In the genomic region with DNA sequence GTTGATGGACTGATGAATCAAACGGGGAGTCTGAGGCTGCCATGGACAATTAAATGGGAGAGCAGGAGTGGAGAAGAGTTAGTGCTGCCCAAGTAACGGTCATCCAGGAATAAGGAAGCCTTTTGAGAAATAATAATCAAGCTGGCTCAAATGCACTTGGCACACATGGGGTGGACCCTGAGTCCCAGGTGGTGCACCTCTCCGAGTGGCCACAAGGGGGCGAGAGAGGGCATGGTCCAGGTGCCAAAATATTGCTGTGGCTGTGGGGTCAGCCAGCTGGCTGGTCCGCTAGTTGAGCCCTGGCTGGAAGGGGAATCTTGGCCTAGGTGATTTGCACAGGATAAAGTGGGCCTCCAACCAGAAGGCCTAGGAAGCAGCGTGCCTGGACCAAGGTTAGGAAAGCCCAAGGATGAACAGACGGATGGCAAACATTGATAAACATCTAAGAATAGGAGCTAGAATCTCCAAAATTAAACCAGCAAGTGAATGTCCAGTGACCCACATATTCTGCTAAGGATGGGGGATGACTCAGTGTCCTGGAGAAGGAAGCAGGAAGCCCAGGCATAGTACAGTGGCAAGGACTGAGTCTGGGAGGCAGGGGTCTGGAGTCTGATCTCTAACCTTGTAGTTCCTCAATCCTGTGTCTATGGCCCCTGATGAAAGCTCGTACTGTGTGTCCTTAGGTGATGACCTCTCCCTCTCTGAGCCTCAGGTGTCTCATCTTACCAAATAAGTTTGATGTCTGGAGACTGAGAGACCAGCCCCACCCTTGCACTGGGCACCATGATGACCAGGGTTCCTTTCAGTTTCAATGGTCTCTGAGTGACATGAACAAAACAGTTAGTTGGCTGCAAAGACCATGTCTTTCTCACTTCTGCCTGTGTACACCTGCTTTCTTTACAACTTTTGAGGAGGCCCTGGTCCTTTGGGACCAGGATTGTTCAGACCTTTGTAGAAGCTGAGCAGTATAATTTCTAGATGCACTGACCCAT, we compare ENCODE assay signal across 8 cellular contexts. TPM values are rescaled to one million over a fixed set of nuclear protein-coding genes. Genes with fewer than 3 reads are reported as not detected.
DNase-seq lines count a peak whose midpoint lies in the region; ATAC-seq and TF ChIP-seq lines count a peak whose summit lies in the region.

No MANE protein-coding gene starts in this region.

- H3K36me3 ChIP-seq in effector memory CD4-positive, alpha-beta T cell (ENCODE audit: control insufficient read depth, insufficient read depth, low read length): no peaks in the 10 kb centered on the region

- no peaks in the 10 kb centered on the region for H3K4me1 ChIP-seq in effector memory CD4-positive, alpha-beta T cell (ENCODE audit: control insufficient read depth, insufficient read depth, low read length, poor library complexity, severe bottlenecking)

- DNase-seq in COLO829 (ENCODE audit: low spot score) (peak; percentile 70), GM20000 (ENCODE audit: low spot score) (peak; percentile 79), NCI-H1092 treated with DMSO at 0.1 percent for 48 hours (lab: John Stamatoyannopoulos, UW) (peak; percentile 73), myocyte (ENCODE audit: low read depth) (peak; percentile 70), foreskin melanocyte (no peak)
- peak; percentile 79 for DNase-seq in activated CD4-positive, alpha-beta memory T cell treated with anti-CD3 and anti-CD28 coated beads for 36 hours
- peak; percentile 28 to 55 (median 29) for DNase-seq in effector memory CD4-positive, alpha-beta T cell
- peak; percentile 78 to 89 for DNase-seq in stimulated activated effector memory CD8-positive, alpha-beta T cell treated with anti-CD3 and anti-CD28 coated beads, Interleukin-12 subunit alpha, Interleukin-12 subunit beta, amount 100 ng/mL, for 72 hours (ENCODE audit: low spot score in 2 of 2)

- no peak overlapping the region for H3K27ac Mint-ChIP-seq in activated CD4-positive, alpha-beta memory T cell treated with anti-CD3 and anti-CD28 coated beads for 36 hours
- no peak overlapping the region for H3K27ac Mint-ChIP-seq in stimulated activated effector memory CD8-positive, alpha-beta T cell treated with anti-CD3 and anti-CD28 coated beads, Interleukin-12 subunit alpha, Interleukin-12 subunit beta, amount 100 ng/mL, for 72 hours

- peaks cover 9% of the 10 kb centered on the region for H3K27me3 Mint-ChIP-seq in activated CD4-positive, alpha-beta memory T cell treated with anti-CD3 and anti-CD28 coated beads for 36 hours

- no peaks in the 10 kb centered on the region for H3K4me1 Mint-ChIP-seq in activated CD4-positive, alpha-beta memory T cell treated with anti-CD3 and anti-CD28 coated beads for 36 hours (ENCODE audit: low read depth)
- H3K4me1 Mint-ChIP-seq in stimulated activated effector memory CD8-positive, alpha-beta T cell treated with anti-CD3 and anti-CD28 coated beads, Interleukin-12 subunit alpha, Interleukin-12 subunit beta, amount 100 ng/mL, for 72 hours: peaks cover 6% of the 10 kb centered on the region

- peak; percentile 96 for TF ChIP-seq CTCF in GM20000 (IDR thresholded peaks at IDR 0.05; ENCODE audit: extremely low read depth, missing control alignments)

- H3K9me3 Mint-ChIP-seq in activated CD4-positive, alpha-beta memory T cell treated with anti-CD3 and anti-CD28 coated beads for 36 hours: no peaks in the 10 kb centered on the region
- no peaks in the 10 kb centered on the region for H3K9me3 Mint-ChIP-seq in stimulated activated effector memory CD8-positive, alpha-beta T cell treated with anti-CD3 and anti-CD28 coated beads, Interleukin-12 subunit alpha, Interleukin-12 subunit beta, amount 100 ng/mL, for 72 hours

- ATAC-seq in stimulated activated effector memory CD8-positive, alpha-beta T cell treated with anti-CD3 and anti-CD28 coated beads, Interleukin-12 subunit alpha, Interleukin-12 subunit beta, amount 100 ng/mL, for 72 hours: peak; percentile 71

- no peaks in the 10 kb centered on the region for H3K36me3 Mint-ChIP-seq in activated CD4-positive, alpha-beta memory T cell treated with anti-CD3 and anti-CD28 coated beads for 36 hours
- peaks cover 5% of the 10 kb centered on the region for H3K36me3 Mint-ChIP-seq in stimulated activated effector memory CD8-positive, alpha-beta T cell treated with anti-CD3 and anti-CD28 coated beads, Interleukin-12 subunit alpha, Interleukin-12 subunit beta, amount 100 ng/mL, for 72 hours

- H3K4me3 ChIP-seq in effector memory CD4-positive, alpha-beta T cell (ENCODE audit: insufficient read depth, low read depth, low read length, poor library complexity, severe bottlenecking): no peak overlapping the region

- no peaks in the 10 kb centered on the region for H3K9me3 ChIP-seq in effector memory CD4-positive, alpha-beta T cell (ENCODE audit: control insufficient read depth, low read length)

- intact Hi-C loops in activated CD4-positive, alpha-beta memory T cell treated with anti-CD3 and anti-CD28 coated beads for 36 hours (cut with micrococcal nuclease): loop anchor here (2.0 to 10.0 kb wide), 3 partner anchors 73 to 277 kb away; no protein-coding TSS in a partner anchor

- CTCF ChIA-PET in activated CD4-positive, alpha-beta memory T cell treated with anti-CD3 and anti-CD28 coated beads for 36 hours (lab: Charles Lee): interaction anchor here (0.7 to 4.4 kb wide), 36 partner anchors 9 to 313 kb away, joined by 3 to 86 read pairs (median 4); a partner anchor contains a TSS

- POLR2A ChIA-PET in activated CD4-positive, alpha-beta memory T cell treated with anti-CD3 and anti-CD28 coated beads for 36 hours (lab: Charles Lee): no interaction called here

- no peaks in the 10 kb centered on the region for H3K27me3 ChIP-seq in effector memory CD4-positive, alpha-beta T cell (replicated peaks; ENCODE audit: control insufficient read depth, insufficient read depth, low read length, poor library complexity, severe bottlenecking)

- H3K4me3 Mint-ChIP-seq in activated CD4-positive, alpha-beta memory T cell treated with anti-CD3 and anti-CD28 coated beads for 36 hours: no peak overlapping the region
- H3K4me3 Mint-ChIP-seq in stimulated activated effector memory CD8-positive, alpha-beta T cell treated with anti-CD3 and anti-CD28 coated beads, Interleukin-12 subunit alpha, Interleukin-12 subunit beta, amount 100 ng/mL, for 72 hours: no peak overlapping the region

- H3K27ac ChIP-seq in effector memory CD4-positive, alpha-beta T cell (ENCODE audit: insufficient read depth, low read length, poor library complexity, severe bottlenecking): no peak overlapping the region

RNA-seq across cellular contexts. Expression of a gene that starts 19.2 kb away (rescaled TPM):
- total RNA-seq in activated CD4-positive, alpha-beta memory T cell treated with anti-CD3 and anti-CD28 coated beads for 36 hours: 1 to 10 TPM; 1.1 to 1.2 TPM
- total RNA-seq in myocyte: 13.3 and 20.7 TPM in 2 replicates
- polyA plus RNA-seq in myocyte (2012): 31.8 TPM
